In genomic region chr12:46944104-46944503, GRCh38 we compare ENCODE assay signal across 9 cellular contexts.
DNase-seq lines count a peak whose midpoint lies in the region; ATAC-seq and TF ChIP-seq lines count a peak whose summit lies in the region.
"Had no signal": no experiment of that assay in that cellular context is flagged by ENCODE, and none has a peak within 500 bp of the region (broad histone marks: within the 10 kb centered on the region; RNA-seq: fewer than 3 reads in every experiment).

No MANE protein-coding gene starts in this region.

- POLR2A ChIA-PET in AG04449 (lab: Yijun Ruan, JAX) (no interaction called here), GM10248 (lab: Yijun Ruan, JAX) (no interaction called here)

- CTCF ChIA-PET in AG04449 (lab: Yijun Ruan, JAX) (interaction anchor here (0.8 to 5.2 kb wide), 12 partner anchors 9 to 743 kb away, joined by 3 to 26 read pairs (median 7); no protein-coding TSS in a partner anchor), GM10248 (lab: Yijun Ruan, JAX) (interaction anchor here (1.7 to 1.8 kb wide), 2 partner anchors 11 to 13 kb away, joined by 5 to 6 read pairs; no protein-coding TSS in a partner anchor)

- H3K4me3 ChIP-seq in AG04449 (ENCODE audit: low read depth, low read length) (no peak overlapping the region), HFF-Myc (replicated peaks; ENCODE audit: low read depth, low read length) (no peak overlapping the region), tibial artery (no peak overlapping the region)

- ATAC-seq in SK-N-SH treated with all-trans-retinoic acid at 6 μM for 48 hours = peak; percentile 37
- no peak for ATAC-seq in GM21381 (IDR thresholded peaks at IDR 0.05; ENCODE audit: unreplicated experiment)
- ATAC-seq: stimulated activated naive CD8-positive, alpha-beta T cell treated with anti-CD3 and anti-CD28 coated beads, Interleukin-15, amount 100 ng/mL, for 72 hours had no signal

- no peaks in the 10 kb centered on the region for H3K36me3 ChIP-seq in tibial artery

- peak; percentile 34 for TF ChIP-seq CTCF in AG04449 (IDR thresholded peaks at IDR 0.05; ENCODE audit: insufficient read depth, low read length, missing control alignments)
- TF ChIP-seq CTCF in HFF-Myc (IDR thresholded peaks at IDR 0.05; ENCODE audit: low read depth, low read length, missing control alignments) = peak; percentile 22
- no peak for TF ChIP-seq CTCF in tibial artery (IDR thresholded peaks at IDR 0.05)
- TF ChIP-seq CTCF in GM10248 (IDR thresholded peaks at IDR 0.05; ENCODE audit: control extremely low read depth, extremely low read depth, low read depth, missing control alignments) = no peak

- H3K27ac ChIP-seq in tibial artery = no peak overlapping the region

- H3K27me3 ChIP-seq in tibial artery = no peaks in the 10 kb centered on the region

- intact Hi-C loops in tibial artery (cut with DNase I; ENCODE audit: low total_unique reads) = no loop called here

- H3K4me1 ChIP-seq in tibial artery = no peaks in the 10 kb centered on the region

- no peaks in the 10 kb centered on the region for H3K9me3 ChIP-seq in tibial artery

- no peak for DNase-seq in AG04449 (ENCODE audit: low read depth, low spot score)
- peak; percentile 67 for DNase-seq in HFF-Myc (ENCODE audit: extremely low read depth, low read depth)
- peak; percentile 19 for DNase-seq in hepatic stellate cell (ENCODE audit: low spot score)
- DNase-seq in tibial artery = no peak
- DNase-seq in GM10248 (ENCODE audit: extremely low spot score) = no peak
- no peak for DNase-seq in activated gamma-delta T cell treated with Interleukin-2 at 50 U/mL for 16 hours
- DNase-seq: stimulated activated naive CD8-positive, alpha-beta T cell treated with anti-CD3 and anti-CD28 coated beads, Interleukin-15, amount 100 ng/mL, for 72 hours had no signal

TF ChIP-seq in SK-N-SH treated with all-trans-retinoic acid at 6 μM for 48 hours, 23 proteins besides CTCF, POLR2A, EP300 and RAD21:
- TF ChIP-seq CSRNP3 (CRISPR knock-in tag; IDR thresholded peaks at IDR 0.05) = no peak
- TF ChIP-seq OSR1 (CRISPR knock-in tag; IDR thresholded peaks at IDR 0.05) = no peak
- TF ChIP-seq ARNTL (CRISPR knock-in tag; IDR thresholded peaks at IDR 0.05; ENCODE audit: borderline replicate concordance, low read depth) = no peak

Comparison
In these comparisons a context has a peak if more than half of its experiments do, and no peak if none do; other contexts are left out.
1. DNase-seq: peak in HFF-Myc (single experiment) and hepatic stellate cell (single experiment); none in AG04449 (single experiment), tibial artery (0 of 2), GM10248 (single experiment) and activated gamma-delta T cell treated with Interleukin-2 at 50 U/mL for 16 hours (single experiment).
2. CTCF ChIP-seq: peak in AG04449 (single experiment) and HFF-Myc (single experiment); none in tibial artery (0 of 2) and GM10248 (single experiment).